Comparison of ENCODE assay signal across 22 cellular contexts in the genomic region with DNA sequence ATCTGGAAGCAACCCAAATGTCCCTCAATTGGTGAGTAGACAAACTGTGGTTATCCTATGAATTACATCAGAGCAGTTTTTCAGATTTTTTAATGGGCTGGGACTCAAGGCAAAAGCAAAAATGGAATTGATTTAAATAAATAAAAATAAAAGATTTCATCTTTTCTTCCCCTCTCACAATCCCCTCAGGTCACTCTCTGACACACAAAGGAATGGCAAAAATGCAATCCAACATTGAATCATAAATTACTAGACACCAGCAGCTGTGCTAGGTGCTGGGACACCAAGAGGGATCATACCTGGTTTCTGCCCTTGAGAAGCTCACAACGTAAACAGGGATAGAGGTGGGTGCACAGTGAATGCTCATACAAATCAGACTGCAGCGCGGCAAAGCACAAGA. TPM values are rescaled to one million over a fixed set of nuclear protein-coding genes. Genes with fewer than 3 reads are reported as not detected.
"Had no signal": no experiment of that assay in that cellular context is flagged by ENCODE, and none has a peak within 500 bp of the region (broad histone marks: within the 10 kb centered on the region; RNA-seq: fewer than 3 reads in every experiment).

No MANE protein-coding gene starts in this region.

- H3K4me1 ChIP-seq: uterus had no signal

- H3K4me3 Mint-ChIP-seq: naive B cell, nephron had no signal

- DNase-seq: effector memory CD4-positive, alpha-beta T cell; heart right ventricle; hypothalamus; kidney glomerular epithelial cell; mesendoderm; naive B cell; stimulated activated CD4-positive, alpha-beta T cell treated with anti-CD3 and anti-CD28 coated beads, Interleukin-12 subunit alpha, Interleukin-12 subunit beta, amount 100 ng/mL, for 4 hours; stimulated activated naive CD4-positive, alpha-beta T cell treated with Interleukin-2 at 50 U/mL for 16 hours; upper lobe of left lung; uterus had no signal

- H3K27me3 ChIP-seq: sigmoid colon, thyroid gland, upper lobe of left lung, uterus had no signal

- H3K9me3 ChIP-seq: neutrophil, sigmoid colon, thyroid gland, upper lobe of left lung, uterus had no signal

- H3K36me3 ChIP-seq: heart right ventricle, neutrophil, sigmoid colon, thyroid gland, upper lobe of left lung, uterus had no signal

- H3K4me3 ChIP-seq: heart right ventricle, sigmoid colon, skin epidermis, thyroid gland, upper lobe of left lung, uterus had no signal

- FAIRE-seq: endometrium, frontal cortex, islet of Langerhans had no signal

- H3K27ac ChIP-seq: heart right ventricle, neutrophil, sigmoid colon, skin epidermis, upper lobe of left lung, uterus had no signal

RNA-seq across cellular contexts. Expression of a gene that starts 58.8 kb away (rescaled TPM):
- total RNA-seq: esophagus mucosa, fibroblast of lung, frontal cortex, lung microvascular endothelial cell, pulmonary artery endothelial cell, sigmoid colon, thyroid gland had no signal
- polyA plus RNA-seq: fibroblast of lung had no signal
